ENCODE assay signal across 28 cellular contexts in the genomic region with DNA sequence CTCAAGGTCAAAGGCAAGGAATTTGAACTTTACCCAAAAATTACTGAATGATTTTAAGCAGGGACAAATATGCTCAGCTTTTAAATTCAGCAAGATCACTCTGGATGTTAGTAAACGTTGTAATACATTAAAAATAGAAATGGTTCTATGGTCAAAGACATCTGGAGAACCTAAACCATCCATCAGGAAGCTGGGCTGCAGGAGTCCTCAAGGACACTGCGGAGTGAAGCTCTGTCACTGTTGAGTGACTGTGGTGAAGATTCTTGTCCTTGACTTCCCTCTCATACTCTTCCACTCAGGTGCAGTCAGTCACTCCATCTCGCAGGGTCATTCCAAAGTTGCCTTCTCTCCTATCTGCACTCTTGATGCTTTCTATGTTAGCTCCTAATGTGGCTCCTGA.
"Had no signal": no experiment of that assay in that cellular context is flagged by ENCODE, and none has a peak within 500 bp of the region (broad histone marks: within the 10 kb centered on the region; RNA-seq: fewer than 3 reads in every experiment).

No MANE protein-coding gene starts in this region.

- H3K4me3 ChIP-seq: adrenal gland, breast epithelium, cardiac muscle cell, colonic mucosa, esophagus squamous epithelium, gastroesophageal sphincter, heart right ventricle had no signal

- DNase-seq: activated CD4-positive, alpha-beta memory T cell treated with anti-CD3 and anti-CD28 coated beads for 36 hours; activated CD4-positive, alpha-beta T cell treated with anti-CD3 and anti-CD28 coated beads for 36 hours; activated CD4-positive, alpha-beta T cell treated with anti-CD3 and anti-CD28 coated beads, Interleukin-2, amount 10 ng/mL, durations not matched to agents 24 days and 14 days; activated CD4-positive, CD25-positive, alpha-beta regulatory T cell; activated CD4-positive, CD25-positive, alpha-beta regulatory T cell treated with anti-CD3 and anti-CD28 coated beads, Interleukin-2, amount 50 U/mL, for 72 hours; activated gamma-delta T cell; activated naive CD4-positive, alpha-beta T cell; activated naive CD4-positive, alpha-beta T cell treated with anti-CD3 and anti-CD28 coated beads, Interleukin-2, amount 50 U/mL, for 16 hours; activated naive CD8-positive, alpha-beta T cell treated with anti-CD3 and anti-CD28 coated beads for 36 hours; activated naive CD8-positive, alpha-beta T cell treated with anti-CD3 and anti-CD28 coated beads, Interleukin-2, amount 50 U/mL, for 24 hours; activated T-cell treated with anti-CD3 and anti-CD28 coated beads, Interleukin-2, amount 50 U/mL, for 1 hour; activated T-cell treated with anti-CD3 and anti-CD28 coated beads, Interleukin-2, amount 50 U/mL, for 48 hours; adrenal gland; amygdala; aorta; central memory CD4-positive, alpha-beta T cell; cerebellar nuclear complex; colonic mucosa; effector memory CD4-positive, alpha-beta T cell; esophagus squamous epithelium; foreskin melanocyte; heart right ventricle; T-helper 2 cell had no signal

- H3K4me1 ChIP-seq: adrenal gland, colonic mucosa had no signal

- H3K36me3 ChIP-seq: adrenal gland, breast epithelium, cardiac muscle cell, colonic mucosa, esophagus squamous epithelium, gastroesophageal sphincter, heart right ventricle had no signal

- H3K27me3 ChIP-seq: adrenal gland, breast epithelium, cardiac muscle cell, colonic mucosa, esophagus squamous epithelium, gastroesophageal sphincter, heart right ventricle had no signal

- H3K4me3 Mint-ChIP-seq: activated CD4-positive, alpha-beta memory T cell treated with anti-CD3 and anti-CD28 coated beads for 36 hours; activated CD4-positive, alpha-beta T cell treated with anti-CD3 and anti-CD28 coated beads for 36 hours; activated CD4-positive, alpha-beta T cell treated with anti-CD3 and anti-CD28 coated beads, Interleukin-2, amount 10 ng/mL, durations not matched to agents 24 days and 14 days; activated naive CD8-positive, alpha-beta T cell treated with anti-CD3 and anti-CD28 coated beads for 36 hours; activated naive CD8-positive, alpha-beta T cell treated with anti-CD3 and anti-CD28 coated beads, Interleukin-2, amount 50 U/mL, for 24 hours; brain had no signal

- H3K27ac Mint-ChIP-seq: activated CD4-positive, alpha-beta memory T cell treated with anti-CD3 and anti-CD28 coated beads for 36 hours; activated CD4-positive, alpha-beta T cell treated with anti-CD3 and anti-CD28 coated beads for 36 hours; activated CD4-positive, alpha-beta T cell treated with anti-CD3 and anti-CD28 coated beads, Interleukin-2, amount 10 ng/mL, durations not matched to agents 24 days and 14 days; activated naive CD8-positive, alpha-beta T cell treated with anti-CD3 and anti-CD28 coated beads for 36 hours; activated naive CD8-positive, alpha-beta T cell treated with anti-CD3 and anti-CD28 coated beads, Interleukin-2, amount 50 U/mL, for 24 hours; brain had no signal

- H3K4me1 Mint-ChIP-seq: brain had no signal

- H3K27ac ChIP-seq: adrenal gland, breast epithelium, cardiac muscle cell, colonic mucosa, epithelial cell of prostate, esophagus squamous epithelium, heart right ventricle had no signal

- H3K36me3 Mint-ChIP-seq: brain had no signal

- ATAC-seq: activated CD4-positive, alpha-beta T cell treated with anti-CD3 and anti-CD28 coated beads for 36 hours; activated naive CD8-positive, alpha-beta T cell treated with anti-CD3 and anti-CD28 coated beads, Interleukin-2, amount 50 U/mL, for 24 hours; gastroesophageal sphincter; heart right ventricle had no signal

- H3K27me3 Mint-ChIP-seq: activated CD4-positive, alpha-beta memory T cell treated with anti-CD3 and anti-CD28 coated beads for 36 hours; activated CD4-positive, alpha-beta T cell treated with anti-CD3 and anti-CD28 coated beads for 36 hours; activated CD4-positive, alpha-beta T cell treated with anti-CD3 and anti-CD28 coated beads, Interleukin-2, amount 10 ng/mL, durations not matched to agents 24 days and 14 days; activated naive CD8-positive, alpha-beta T cell treated with anti-CD3 and anti-CD28 coated beads for 36 hours; activated naive CD8-positive, alpha-beta T cell treated with anti-CD3 and anti-CD28 coated beads, Interleukin-2, amount 50 U/mL, for 24 hours had no signal

- H3K9me3 ChIP-seq: adrenal gland, breast epithelium, colonic mucosa, esophagus squamous epithelium, gastroesophageal sphincter had no signal
